Comparison of ENCODE assay signal across 1 cellular context in genomic region chr1:246699095-246699735, GRCh38.
TF ChIP-seq lines count a peak whose summit lies in the region.

No MANE protein-coding gene starts in this region.

TF ChIP-seq in HepG2, 621 proteins besides CTCF, POLR2A, EP300 and RAD21 (continued from another document and continues in another):
- TF ChIP-seq GABPA (IDR thresholded peaks at IDR 0.05; ENCODE audit: low read depth, low read length) (no peak), GABPA (CRISPR knock-in tag; IDR thresholded peaks at IDR 0.05; ENCODE audit: low read depth) (no peak), ZFX (CRISPR knock-in tag; IDR thresholded peaks at IDR 0.05; ENCODE audit: low read depth) (peak; percentile 14; the same call in 1 of the 2 replicates), ZNF3 (CRISPR knock-in tag; IDR thresholded peaks at IDR 0.05) (no peak), THYN1 (CRISPR knock-in tag; IDR thresholded peaks at IDR 0.05; ENCODE audit: borderline replicate concordance, low read depth) (no peak), HES4 (CRISPR knock-in tag; IDR thresholded peaks at IDR 0.05; ENCODE audit: borderline replicate concordance) (no peak), HNRNPK (IDR thresholded peaks at IDR 0.05; ENCODE audit: low read depth, low read length, poor library complexity, severe bottlenecking) (no peak), ZFP91 (CRISPR knock-in tag; IDR thresholded peaks at IDR 0.05; ENCODE audit: borderline replicate concordance) (0 out of 2 replicates have a peak, but pooled peaks have one; percentile 23), ZFY (CRISPR knock-in tag; IDR thresholded peaks at IDR 0.05) (0 out of 2 replicates have a peak, but pooled peaks have one; percentile 33), TGIF2 (CRISPR knock-in tag; IDR thresholded peaks at IDR 0.05) (no peak), ZNF616 (CRISPR knock-in tag; IDR thresholded peaks at IDR 0.05; ENCODE audit: low read depth) (no peak), NAIF1 (CRISPR knock-in tag; IDR thresholded peaks at IDR 0.05; ENCODE audit: borderline replicate concordance) (no peak), GPBP1L1 (CRISPR knock-in tag; IDR thresholded peaks at IDR 0.05) (no peak), THAP8 (CRISPR knock-in tag; IDR thresholded peaks at IDR 0.05; ENCODE audit: borderline replicate concordance) (no peak), ZBTB10 (CRISPR knock-in tag; IDR thresholded peaks at IDR 0.05; ENCODE audit: borderline replicate concordance) (no peak), FOXM1 (CRISPR knock-in tag; IDR thresholded peaks at IDR 0.05) (no peak), ZBTB25 (CRISPR knock-in tag; IDR thresholded peaks at IDR 0.05) (0 out of 2 replicates have a peak, but pooled peaks have one; percentile 18), ZNF33A (CRISPR knock-in tag; IDR thresholded peaks at IDR 0.05; ENCODE audit: borderline replicate concordance) (0 out of 2 replicates have a peak, but pooled peaks have one; percentile 71), ZKSCAN1 (IDR thresholded peaks at IDR 0.05; ENCODE audit: low read length) (no peak), ZNF615 (CRISPR knock-in tag; IDR thresholded peaks at IDR 0.05; ENCODE audit: borderline replicate concordance) (no peak), GZF1 (CRISPR knock-in tag; IDR thresholded peaks at IDR 0.05) (no peak), NR2C2 (CRISPR knock-in tag; IDR thresholded peaks at IDR 0.05; ENCODE audit: borderline replicate concordance) (no peak), HBP1 (CRISPR knock-in tag; IDR thresholded peaks at IDR 0.05; ENCODE audit: low read depth) (no peak), DNMT3B (CRISPR knock-in tag; conservative IDR thresholded peaks at IDR 0.05) (no peak; the same call in 1 of the 2 replicates), RERE (CRISPR knock-in tag; IDR thresholded peaks at IDR 0.05; ENCODE audit: low read depth) (no peak), GMEB1 (CRISPR knock-in tag; IDR thresholded peaks at IDR 0.05; ENCODE audit: borderline replicate concordance) (no peak), ZNF737 (CRISPR knock-in tag; IDR thresholded peaks at IDR 0.05; ENCODE audit: borderline replicate concordance) (no peak), ZSCAN29 (CRISPR knock-in tag; conservative IDR thresholded peaks at IDR 0.05) (no peak), FOXJ3 (CRISPR knock-in tag; IDR thresholded peaks at IDR 0.05; ENCODE audit: borderline replicate concordance) (peak; percentile 63), GTF2F1 (IDR thresholded peaks at IDR 0.05; ENCODE audit: low read length) (no peak), AKNA (CRISPR knock-in tag; IDR thresholded peaks at IDR 0.05; ENCODE audit: borderline replicate concordance) (no peak), TFAP4 (IDR thresholded peaks at IDR 0.05; ENCODE audit: borderline replicate concordance, low read depth) (no peak), HNRNPL (IDR thresholded peaks at IDR 0.05; ENCODE audit: low read depth, low read length) (no peak)
